9 cellular contexts compared by ENCODE assay signal in the genomic region with DNA sequence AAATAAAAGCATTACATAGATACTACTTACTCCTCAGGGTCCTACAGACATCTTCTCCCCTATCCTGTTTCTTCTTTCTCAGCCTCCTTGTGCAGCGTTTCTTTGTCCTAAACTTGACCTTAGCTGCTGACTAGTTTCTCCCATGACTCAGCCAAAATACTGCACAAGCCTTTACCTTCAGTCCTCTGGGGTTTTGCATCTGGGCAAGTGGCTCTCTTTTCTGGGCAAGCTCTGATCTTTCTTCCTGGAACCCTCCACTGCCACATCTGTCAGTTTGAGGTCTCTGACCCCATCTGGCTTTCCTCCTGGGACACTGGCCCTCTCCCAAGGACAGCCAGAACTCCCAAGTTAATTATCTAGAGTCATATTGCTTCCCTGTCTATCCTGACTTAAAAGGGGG.
DNase-seq lines count a peak whose midpoint lies in the region; ATAC-seq and TF ChIP-seq lines count a peak whose summit lies in the region.
"Had no signal": no experiment of that assay in that cellular context is flagged by ENCODE, and none has a peak within 500 bp of the region (broad histone marks: within the 10 kb centered on the region; RNA-seq: fewer than 3 reads in every experiment).

No MANE protein-coding gene starts in this region.

- ATAC-seq in GM21526 (IDR thresholded peaks at IDR 0.05; ENCODE audit: low FRiP score, unreplicated experiment) (peak; percentile 69), right cardiac atrium (peak; percentile 86 to 88)
- ATAC-seq: effector memory CD8-positive, alpha-beta T cell had no signal

- intact Hi-C loops in right cardiac atrium (cut with DNase I): no loop called here

- DNase-seq in AG10803 (ENCODE audit: low read depth): peak; percentile 83
- peak; percentile 36 for DNase-seq in MV-4-11 (lab: John Stamatoyannopoulos, UW)
- peak; percentile 53 to 83 (median 73) for DNase-seq in right cardiac atrium
- DNase-seq in retina: no peak
- no peak for DNase-seq in stimulated activated CD4-positive, alpha-beta T cell treated with anti-CD3 and anti-CD28 coated beads, Interleukin-15, amount 100 ng/mL, for 24 hours
- no peak for DNase-seq in NK-92 (lab: John Stamatoyannopoulos, UW; ENCODE audit: unreplicated experiment)
- no peak for DNase-seq in stimulated activated CD4-positive, alpha-beta T cell treated with anti-CD3 and anti-CD28 coated beads, Interleukin-12 subunit alpha, Interleukin-12 subunit beta, amount 100 ng/mL, for 4 hours
- DNase-seq: effector memory CD8-positive, alpha-beta T cell had no signal

- H3K4me3 ChIP-seq in AG10803 (ENCODE audit: low read length) (no peak overlapping the region), right cardiac atrium (ENCODE audit: low read length) (no peak overlapping the region)

- TF ChIP-seq CTCF in AG10803 (conservative IDR thresholded peaks at IDR 0.05; ENCODE audit: low read length): no peak

- H3K9me3 ChIP-seq in right cardiac atrium (ENCODE audit: control insufficient read depth, low read length): no peaks in the 10 kb centered on the region

- no peak overlapping the region for H3K27ac ChIP-seq in right cardiac atrium (ENCODE audit: low read length)

- no peaks in the 10 kb centered on the region for H3K27me3 ChIP-seq in right cardiac atrium (ENCODE audit: control insufficient read depth, insufficient read depth)

- WGBS in right cardiac atrium: 11% methylated on average over 1 of the region's 1 CpG

- no peaks in the 10 kb centered on the region for H3K4me1 ChIP-seq in right cardiac atrium (ENCODE audit: control insufficient read depth, insufficient read depth, low read length)

Comparison
In these comparisons a context has a peak if more than half of its experiments do, and no peak if none do; other contexts are left out.
1. DNase-seq: peak in AG10803 (single experiment), MV-4-11 (single experiment) and right cardiac atrium (3 of 3); none in retina (single experiment), stimulated activated CD4-positive, alpha-beta T cell treated with anti-CD3 and anti-CD28 coated beads, Interleukin-15, amount 100 ng/mL, for 24 hours (single experiment), NK-92 (single experiment) and stimulated activated CD4-positive, alpha-beta T cell treated with anti-CD3 and anti-CD28 coated beads, Interleukin-12 subunit alpha, Interleukin-12 subunit beta, amount 100 ng/mL, for 4 hours (single experiment).